Comparison of ENCODE assay signal across 1 cellular context in the genomic region with DNA sequence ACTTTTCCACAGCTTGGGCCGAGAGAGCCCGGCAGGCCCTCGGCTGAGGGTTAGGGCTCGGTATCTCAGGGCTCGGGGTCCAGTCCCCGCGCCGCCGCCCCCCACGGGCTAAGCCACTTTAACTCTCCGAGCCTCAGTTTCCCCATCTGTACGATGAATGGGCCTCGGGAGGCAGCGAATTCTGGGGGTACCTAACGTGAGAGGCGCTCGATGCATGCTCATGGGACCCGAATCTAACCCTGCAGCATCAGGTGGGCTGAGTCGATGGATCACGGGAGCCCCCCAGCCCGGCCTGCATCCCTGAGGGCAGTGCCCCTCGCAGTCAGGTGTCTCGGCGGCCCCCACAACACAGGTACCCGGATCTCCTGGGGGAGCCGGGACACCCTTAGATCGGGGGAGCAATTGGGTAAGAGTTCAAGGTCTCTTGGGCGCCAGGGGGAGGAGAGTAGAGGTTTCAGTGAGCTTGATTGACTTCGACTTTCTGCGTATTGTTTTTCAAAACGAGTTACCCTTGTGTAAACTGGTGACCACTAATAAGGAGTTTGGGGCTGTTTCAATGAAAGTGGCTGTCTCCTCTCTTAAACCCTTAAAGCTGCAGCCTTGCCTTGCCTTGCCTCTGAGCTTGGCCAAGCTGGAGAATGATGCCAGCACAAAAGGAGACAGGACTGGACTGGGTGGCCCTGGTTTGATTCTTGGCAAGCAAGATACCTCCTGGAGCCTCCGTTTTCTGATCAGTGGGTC.
A peak's percentile ranks its signal among the peaks of the same experiment; 100 is the strongest.
TF ChIP-seq lines count a peak whose summit lies in the region.

No MANE protein-coding gene starts in this region.

TF ChIP-seq in HepG2, 621 proteins besides CTCF, POLR2A, EP300 and RAD21 (continued from another document and continues in another):
- TF ChIP-seq, protein P1, sequence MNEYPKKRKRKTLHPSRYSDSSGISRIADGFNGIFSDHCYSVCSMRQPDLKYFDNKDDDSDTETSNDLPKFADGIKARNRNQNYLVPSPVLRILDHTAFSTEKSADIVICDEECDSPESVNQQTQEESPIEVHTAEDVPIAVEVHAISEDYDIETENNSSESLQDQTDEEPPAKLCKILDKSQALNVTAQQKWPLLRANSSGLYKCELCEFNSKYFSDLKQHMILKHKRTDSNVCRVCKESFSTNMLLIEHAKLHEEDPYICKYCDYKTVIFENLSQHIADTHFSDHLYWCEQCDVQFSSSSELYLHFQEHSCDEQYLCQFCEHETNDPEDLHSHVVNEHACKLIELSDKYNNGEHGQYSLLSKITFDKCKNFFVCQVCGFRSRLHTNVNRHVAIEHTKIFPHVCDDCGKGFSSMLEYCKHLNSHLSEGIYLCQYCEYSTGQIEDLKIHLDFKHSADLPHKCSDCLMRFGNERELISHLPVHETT (CRISPR knock-in tag; conservative IDR thresholded peaks at IDR 0.05): no peak
- TF ChIP-seq, protein P2, sequence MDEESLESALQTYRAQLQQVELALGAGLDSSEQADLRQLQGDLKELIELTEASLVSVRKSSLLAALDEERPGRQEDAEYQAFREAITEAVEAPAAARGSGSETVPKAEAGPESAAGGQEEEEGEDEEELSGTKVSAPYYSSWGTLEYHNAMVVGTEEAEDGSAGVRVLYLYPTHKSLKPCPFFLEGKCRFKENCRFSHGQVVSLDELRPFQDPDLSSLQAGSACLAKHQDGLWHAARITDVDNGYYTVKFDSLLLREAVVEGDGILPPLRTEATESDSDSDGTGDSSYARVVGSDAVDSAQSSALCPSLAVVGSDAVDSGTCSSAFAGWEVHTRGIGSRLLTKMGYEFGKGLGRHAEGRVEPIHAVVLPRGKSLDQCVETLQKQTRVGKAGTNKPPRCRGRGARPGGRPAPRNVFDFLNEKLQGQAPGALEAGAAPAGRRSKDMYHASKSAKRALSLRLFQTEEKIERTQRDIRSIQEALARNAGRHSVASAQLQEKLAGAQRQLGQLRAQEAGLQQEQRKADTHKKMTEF (CRISPR knock-in tag; IDR thresholded peaks at IDR 0.05): no peak
- TF ChIP-seq ZBTB7B (CRISPR knock-in tag; IDR thresholded peaks at IDR 0.05) (peak; percentile 70; the same call in 1 of the 2 replicates), ATF7 (IDR thresholded peaks at IDR 0.05) (no peak), ATF7 (CRISPR knock-in tag; IDR thresholded peaks at IDR 0.05) (no peak), ZNF136 (CRISPR knock-in tag; IDR thresholded peaks at IDR 0.05; ENCODE audit: low read depth) (no peak), ARNT (IDR thresholded peaks at IDR 0.05) (no peak), ZNF160 (CRISPR knock-in tag; IDR thresholded peaks at IDR 0.05) (no peak), MZF1 (CRISPR knock-in tag; IDR thresholded peaks at IDR 0.05; ENCODE audit: borderline replicate concordance) (no peak), CEBPG (CRISPR knock-in tag; IDR thresholded peaks at IDR 0.05) (peak; percentile 53), ZNF672 (CRISPR knock-in tag; IDR thresholded peaks at IDR 0.05) (no peak), ZNF382 (CRISPR knock-in tag; IDR thresholded peaks at IDR 0.05; ENCODE audit: borderline replicate concordance) (no peak), THYN1 (CRISPR knock-in tag; IDR thresholded peaks at IDR 0.05; ENCODE audit: borderline replicate concordance, low read depth) (no peak), ARNTL (CRISPR knock-in tag; IDR thresholded peaks at IDR 0.05) (no peak), EEA1 (CRISPR knock-in tag; IDR thresholded peaks at IDR 0.05; ENCODE audit: borderline replicate concordance) (no peak), FOXK1 (CRISPR knock-in tag; IDR thresholded peaks at IDR 0.05; ENCODE audit: borderline replicate concordance, low read depth) (no peak), JDP2 (CRISPR knock-in tag; IDR thresholded peaks at IDR 0.05; ENCODE audit: borderline replicate concordance) (no peak), TBL1XR1 (IDR thresholded peaks at IDR 0.05; ENCODE audit: borderline replicate concordance, low read length, partially characterized antibody) (no peak), ZNF431 (CRISPR knock-in tag; IDR thresholded peaks at IDR 0.05; ENCODE audit: borderline replicate concordance, low read depth) (no peak), ZNF224 (CRISPR knock-in tag; IDR thresholded peaks at IDR 0.05) (no peak), CENPT (CRISPR knock-in tag; IDR thresholded peaks at IDR 0.05; ENCODE audit: low read depth) (0 out of 2 replicates have a peak, but pooled peaks have one; percentile 3), JARID2 (CRISPR knock-in tag; IDR thresholded peaks at IDR 0.05; ENCODE audit: insufficient replicate concordance) (no peak), MEIS2 (CRISPR knock-in tag; IDR thresholded peaks at IDR 0.05) (no peak), GATAD2A (CRISPR knock-in tag; IDR thresholded peaks at IDR 0.05) (0 out of 2 replicates have a peak, but pooled peaks have one; percentile 22), U2AF2 (IDR thresholded peaks at IDR 0.05; ENCODE audit: low read depth, low read length) (no peak)
- TF ChIP-seq, protein P3, sequence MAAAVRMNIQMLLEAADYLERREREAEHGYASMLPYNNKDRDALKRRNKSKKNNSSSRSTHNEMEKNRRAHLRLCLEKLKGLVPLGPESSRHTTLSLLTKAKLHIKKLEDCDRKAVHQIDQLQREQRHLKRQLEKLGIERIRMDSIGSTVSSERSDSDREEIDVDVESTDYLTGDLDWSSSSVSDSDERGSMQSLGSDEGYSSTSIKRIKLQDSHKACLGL (CRISPR knock-in tag; IDR thresholded peaks at IDR 0.05): no peak
- TF ChIP-seq, protein P4, sequence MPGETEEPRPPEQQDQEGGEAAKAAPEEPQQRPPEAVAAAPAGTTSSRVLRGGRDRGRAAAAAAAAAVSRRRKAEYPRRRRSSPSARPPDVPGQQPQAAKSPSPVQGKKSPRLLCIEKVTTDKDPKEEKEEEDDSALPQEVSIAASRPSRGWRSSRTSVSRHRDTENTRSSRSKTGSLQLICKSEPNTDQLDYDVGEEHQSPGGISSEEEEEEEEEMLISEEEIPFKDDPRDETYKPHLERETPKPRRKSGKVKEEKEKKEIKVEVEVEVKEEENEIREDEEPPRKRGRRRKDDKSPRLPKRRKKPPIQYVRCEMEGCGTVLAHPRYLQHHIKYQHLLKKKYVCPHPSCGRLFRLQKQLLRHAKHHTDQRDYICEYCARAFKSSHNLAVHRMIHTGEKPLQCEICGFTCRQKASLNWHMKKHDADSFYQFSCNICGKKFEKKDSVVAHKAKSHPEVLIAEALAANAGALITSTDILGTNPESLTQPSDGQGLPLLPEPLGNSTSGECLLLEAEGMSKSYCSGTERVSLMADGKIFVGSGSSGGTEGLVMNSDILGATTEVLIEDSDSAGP (CRISPR knock-in tag; IDR thresholded peaks at IDR 0.05; ENCODE audit: borderline replicate concordance): no peak
- TF ChIP-seq, protein P5, sequence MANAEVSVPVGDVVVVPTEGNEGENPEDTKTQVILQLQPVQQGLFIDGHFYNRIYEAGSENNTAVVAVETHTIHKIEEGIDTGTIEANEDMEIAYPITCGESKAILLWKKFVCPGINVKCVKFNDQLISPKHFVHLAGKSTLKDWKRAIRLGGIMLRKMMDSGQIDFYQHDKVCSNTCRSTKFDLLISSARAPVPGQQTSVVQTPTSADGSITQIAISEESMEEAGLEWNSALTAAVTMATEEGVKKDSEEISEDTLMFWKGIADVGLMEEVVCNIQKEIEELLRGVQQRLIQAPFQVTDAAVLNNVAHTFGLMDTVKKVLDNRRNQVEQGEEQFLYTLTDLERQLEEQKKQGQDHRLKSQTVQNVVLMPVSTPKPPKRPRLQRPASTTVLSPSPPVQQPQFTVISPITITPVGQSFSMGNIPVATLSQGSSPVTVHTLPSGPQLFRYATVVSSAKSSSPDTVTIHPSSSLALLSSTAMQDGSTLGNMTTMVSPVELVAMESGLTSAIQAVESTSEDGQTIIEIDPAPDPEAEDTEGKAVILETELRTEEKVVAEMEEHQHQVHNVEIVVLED (CRISPR knock-in tag; IDR thresholded peaks at IDR 0.05; ENCODE audit: borderline replicate concordance): no peak
- TF ChIP-seq, protein P6, sequence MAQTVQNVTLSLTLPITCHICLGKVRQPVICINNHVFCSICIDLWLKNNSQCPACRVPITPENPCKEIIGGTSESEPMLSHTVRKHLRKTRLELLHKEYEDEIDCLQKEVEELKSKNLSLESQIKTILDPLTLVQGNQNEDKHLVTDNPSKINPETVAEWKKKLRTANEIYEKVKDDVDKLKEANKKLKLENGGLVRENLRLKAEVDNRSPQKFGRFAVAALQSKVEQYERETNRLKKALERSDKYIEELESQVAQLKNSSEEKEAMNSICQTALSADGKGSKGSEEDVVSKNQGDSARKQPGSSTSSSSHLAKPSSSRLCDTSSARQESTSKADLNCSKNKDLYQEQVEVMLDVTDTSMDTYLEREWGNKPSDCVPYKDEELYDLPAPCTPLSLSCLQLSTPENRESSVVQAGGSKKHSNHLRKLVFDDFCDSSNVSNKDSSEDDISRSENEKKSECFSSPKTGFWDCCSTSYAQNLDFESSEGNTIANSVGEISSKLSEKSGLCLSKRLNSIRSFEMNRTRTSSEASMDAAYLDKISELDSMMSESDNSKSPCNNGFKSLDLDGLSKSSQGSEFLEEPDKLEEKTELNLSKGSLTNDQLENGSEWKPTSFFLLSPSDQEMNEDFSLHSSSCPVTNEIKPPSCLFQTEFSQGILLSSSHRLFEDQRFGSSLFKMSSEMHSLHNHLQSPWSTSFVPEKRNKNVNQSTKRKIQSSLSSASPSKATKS (CRISPR knock-in tag; IDR thresholded peaks at IDR 0.05): no peak
- TF ChIP-seq, protein P7, sequence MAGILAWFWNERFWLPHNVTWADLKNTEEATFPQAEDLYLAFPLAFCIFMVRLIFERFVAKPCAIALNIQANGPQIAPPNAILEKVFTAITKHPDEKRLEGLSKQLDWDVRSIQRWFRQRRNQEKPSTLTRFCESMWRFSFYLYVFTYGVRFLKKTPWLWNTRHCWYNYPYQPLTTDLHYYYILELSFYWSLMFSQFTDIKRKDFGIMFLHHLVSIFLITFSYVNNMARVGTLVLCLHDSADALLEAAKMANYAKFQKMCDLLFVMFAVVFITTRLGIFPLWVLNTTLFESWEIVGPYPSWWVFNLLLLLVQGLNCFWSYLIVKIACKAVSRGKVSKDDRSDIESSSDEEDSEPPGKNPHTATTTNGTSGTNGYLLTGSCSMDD (CRISPR knock-in tag; IDR thresholded peaks at IDR 0.05): no peak
- TF ChIP-seq, protein P8, sequence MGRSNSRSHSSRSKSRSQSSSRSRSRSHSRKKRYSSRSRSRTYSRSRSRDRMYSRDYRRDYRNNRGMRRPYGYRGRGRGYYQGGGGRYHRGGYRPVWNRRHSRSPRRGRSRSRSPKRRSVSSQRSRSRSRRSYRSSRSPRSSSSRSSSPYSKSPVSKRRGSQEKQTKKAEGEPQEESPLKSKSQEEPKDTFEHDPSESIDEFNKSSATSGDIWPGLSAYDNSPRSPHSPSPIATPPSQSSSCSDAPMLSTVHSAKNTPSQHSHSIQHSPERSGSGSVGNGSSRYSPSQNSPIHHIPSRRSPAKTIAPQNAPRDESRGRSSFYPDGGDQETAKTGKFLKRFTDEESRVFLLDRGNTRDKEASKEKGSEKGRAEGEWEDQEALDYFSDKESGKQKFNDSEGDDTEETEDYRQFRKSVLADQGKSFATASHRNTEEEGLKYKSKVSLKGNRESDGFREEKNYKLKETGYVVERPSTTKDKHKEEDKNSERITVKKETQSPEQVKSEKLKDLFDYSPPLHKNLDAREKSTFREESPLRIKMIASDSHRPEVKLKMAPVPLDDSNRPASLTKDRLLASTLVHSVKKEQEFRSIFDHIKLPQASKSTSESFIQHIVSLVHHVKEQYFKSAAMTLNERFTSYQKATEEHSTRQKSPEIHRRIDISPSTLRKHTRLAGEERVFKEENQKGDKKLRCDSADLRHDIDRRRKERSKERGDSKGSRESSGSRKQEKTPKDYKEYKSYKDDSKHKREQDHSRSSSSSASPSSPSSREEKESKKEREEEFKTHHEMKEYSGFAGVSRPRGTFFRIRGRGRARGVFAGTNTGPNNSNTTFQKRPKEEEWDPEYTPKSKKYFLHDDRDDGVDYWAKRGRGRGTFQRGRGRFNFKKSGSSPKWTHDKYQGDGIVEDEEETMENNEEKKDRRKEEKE (IDR thresholded peaks at IDR 0.05): no peak
- TF ChIP-seq, protein P9, sequence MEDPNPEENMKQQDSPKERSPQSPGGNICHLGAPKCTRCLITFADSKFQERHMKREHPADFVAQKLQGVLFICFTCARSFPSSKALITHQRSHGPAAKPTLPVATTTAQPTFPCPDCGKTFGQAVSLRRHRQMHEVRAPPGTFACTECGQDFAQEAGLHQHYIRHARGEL (CRISPR knock-in tag; IDR thresholded peaks at IDR 0.05): no peak
- TF ChIP-seq, protein P10, sequence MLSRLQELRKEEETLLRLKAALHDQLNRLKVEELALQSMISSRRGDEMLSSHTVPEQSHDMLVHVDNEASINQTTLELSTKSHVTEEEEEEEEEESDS (CRISPR knock-in tag; IDR thresholded peaks at IDR 0.05; ENCODE audit: borderline replicate concordance): no peak
- TF ChIP-seq, protein P11, sequence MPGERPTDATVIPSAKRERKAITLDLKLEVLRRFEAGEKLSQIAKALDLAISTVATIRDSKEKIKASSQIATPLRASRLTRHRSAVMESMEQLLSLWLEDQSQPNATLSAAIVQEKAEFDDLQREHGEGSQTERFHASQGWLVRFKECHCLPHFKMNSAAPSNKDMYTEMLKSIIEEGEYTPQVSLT (CRISPR knock-in tag; IDR thresholded peaks at IDR 0.05; ENCODE audit: borderline replicate concordance, low read depth): no peak
- TF ChIP-seq, protein P12, sequence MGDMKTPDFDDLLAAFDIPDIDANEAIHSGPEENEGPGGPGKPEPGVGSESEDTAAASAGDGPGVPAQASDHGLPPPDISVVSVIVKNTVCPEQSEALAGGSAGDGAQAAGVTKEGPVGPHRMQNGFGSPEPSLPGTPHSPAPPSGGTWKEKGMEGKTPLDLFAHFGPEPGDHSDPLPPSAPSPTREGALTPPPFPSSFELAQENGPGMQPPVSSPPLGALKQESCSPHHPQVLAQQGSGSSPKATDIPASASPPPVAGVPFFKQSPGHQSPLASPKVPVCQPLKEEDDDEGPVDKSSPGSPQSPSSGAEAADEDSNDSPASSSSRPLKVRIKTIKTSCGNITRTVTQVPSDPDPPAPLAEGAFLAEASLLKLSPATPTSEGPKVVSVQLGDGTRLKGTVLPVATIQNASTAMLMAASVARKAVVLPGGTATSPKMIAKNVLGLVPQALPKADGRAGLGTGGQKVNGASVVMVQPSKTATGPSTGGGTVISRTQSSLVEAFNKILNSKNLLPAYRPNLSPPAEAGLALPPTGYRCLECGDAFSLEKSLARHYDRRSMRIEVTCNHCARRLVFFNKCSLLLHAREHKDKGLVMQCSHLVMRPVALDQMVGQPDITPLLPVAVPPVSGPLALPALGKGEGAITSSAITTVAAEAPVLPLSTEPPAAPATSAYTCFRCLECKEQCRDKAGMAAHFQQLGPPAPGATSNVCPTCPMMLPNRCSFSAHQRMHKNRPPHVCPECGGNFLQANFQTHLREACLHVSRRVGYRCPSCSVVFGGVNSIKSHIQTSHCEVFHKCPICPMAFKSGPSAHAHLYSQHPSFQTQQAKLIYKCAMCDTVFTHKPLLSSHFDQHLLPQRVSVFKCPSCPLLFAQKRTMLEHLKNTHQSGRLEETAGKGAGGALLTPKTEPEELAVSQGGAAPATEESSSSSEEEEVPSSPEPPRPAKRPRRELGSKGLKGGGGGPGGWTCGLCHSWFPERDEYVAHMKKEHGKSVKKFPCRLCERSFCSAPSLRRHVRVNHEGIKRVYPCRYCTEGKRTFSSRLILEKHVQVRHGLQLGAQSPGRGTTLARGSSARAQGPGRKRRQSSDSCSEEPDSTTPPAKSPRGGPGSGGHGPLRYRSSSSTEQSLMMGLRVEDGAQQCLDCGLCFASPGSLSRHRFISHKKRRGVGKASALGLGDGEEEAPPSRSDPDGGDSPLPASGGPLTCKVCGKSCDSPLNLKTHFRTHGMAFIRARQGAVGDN (CRISPR knock-in tag; IDR thresholded peaks at IDR 0.05): peak; percentile 30; the same call in 1 of the 2 replicates
